ENCODE assay signal across 8 cellular contexts in the genomic region with DNA sequence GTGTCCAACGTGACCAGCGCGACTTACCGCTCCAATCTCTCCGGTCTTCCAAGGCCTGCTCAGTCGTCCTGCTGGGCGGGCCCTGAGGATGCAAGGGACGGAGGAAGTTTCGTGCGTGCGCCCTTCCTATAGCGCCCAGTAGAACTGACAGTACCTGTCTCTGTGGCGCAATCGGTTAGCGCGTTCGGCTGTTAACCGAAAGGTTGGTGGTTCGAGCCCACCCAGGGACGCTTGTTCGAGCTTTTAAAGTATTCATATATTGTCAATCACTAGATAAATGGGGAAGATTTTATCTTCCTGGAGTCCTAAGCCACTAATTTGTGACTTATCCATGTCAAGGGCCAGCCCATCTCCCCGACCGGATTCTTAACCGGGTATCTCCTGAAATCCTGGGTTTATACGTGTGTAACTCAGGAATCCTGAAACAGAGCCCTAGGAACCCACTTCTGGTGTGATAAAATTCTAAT. TPM values are rescaled to one million over a fixed set of nuclear protein-coding genes. Genes with fewer than 3 reads are reported as not detected.
DNase-seq lines count a peak whose midpoint lies in the region; ATAC-seq and TF ChIP-seq lines count a peak whose summit lies in the region.
"Not testable (repeated sequence)": the region's sequence is repeated elsewhere in the genome, so short reads cannot be mapped to it uniquely, and the experiment has no call there.

No MANE protein-coding gene starts in this region.

- POLR2A ChIA-PET in AG04449 (lab: Yijun Ruan, JAX); PC-3 (lab: Charles Lee; ENCODE audit: unreplicated experiment): not testable (repeated sequence)

- not testable (repeated sequence) for H4K20me1 ChIP-seq in PC-3 (ENCODE audit: low read length)

- ATAC-seq in PC-3: not testable (repeated sequence)

- H3K4me1 ChIP-seq in PC-3 (ENCODE audit: insufficient read depth, low read length): not testable (repeated sequence)

- H3K79me2 ChIP-seq in PC-3 (ENCODE audit: low read length): not testable (repeated sequence)

- peak overlapping the region; percentile 60; the same call in 1 of the 2 replicates for H3K4me2 ChIP-seq in PC-3 (ENCODE audit: low read length)

- in situ Hi-C loops in astrocyte of the cerebellum (cut with HindIII; ENCODE audit: low sequenced_read_pairs): not testable (repeated sequence)

- peak; percentile 29 for DNase-seq in AG04449 (ENCODE audit: low read depth, low spot score)
- peak; percentile 73 for DNase-seq in HK-2 (ENCODE audit: unreplicated experiment)
- DNase-seq in PC-3: peak; percentile 83
- DNase-seq in activated CD4-positive, alpha-beta T cell treated with anti-CD3 and anti-CD28 coated beads, Interleukin-2, amount 50 U/mL, for 48 hours: peak; percentile 79 to 82
- DNase-seq in astrocyte of the cerebellum (ENCODE audit: low read depth): not testable (repeated sequence)
- peak; percentile 60 to 82 for DNase-seq in foreskin fibroblast
- DNase-seq in myocyte (ENCODE audit: low read depth): peak; percentile 46
- DNase-seq in stimulated activated CD4-positive, alpha-beta T cell treated with anti-CD3 and anti-CD28 coated beads, Interleukin-4, amount 100 ng/mL, for 1 hour: peak; percentile 75

- H3K9ac ChIP-seq in PC-3 (ENCODE audit: low read length): not testable (repeated sequence)

- intact Hi-C loops in PC-3 (cut with micrococcal nuclease): loop anchor here (10.0 kb wide), 1 partner anchor 154 kb away; no protein-coding TSS in a partner anchor

- CTCF ChIA-PET in AG04449 (lab: Yijun Ruan, JAX); PC-3 (lab: Charles Lee): not testable (repeated sequence)

- TF ChIP-seq CTCF in AG04449 (IDR thresholded peaks at IDR 0.05; ENCODE audit: insufficient read depth, low read length, missing control alignments); PC-3 (conservative IDR thresholded peaks at IDR 0.05; ENCODE audit: low read depth, low read length); astrocyte of the cerebellum (IDR thresholded peaks at IDR 0.05; ENCODE audit: low read depth, low read length, missing control alignments); foreskin fibroblast (IDR thresholded peaks at IDR 0.05; ENCODE audit: low read depth, low read length): not testable (repeated sequence)

- not testable (repeated sequence) for H3K27ac ChIP-seq in PC-3 (ENCODE audit: low read length)

- H3K27me3 ChIP-seq in PC-3 (ENCODE audit: low read length): not testable (repeated sequence)

- not testable (repeated sequence) for H3K4me3 ChIP-seq in AG04449 (ENCODE audit: low read depth, low read length)
- H3K4me3 ChIP-seq in PC-3 (ENCODE audit: low read length): peak overlapping the region; percentile 52; the same call in 1 of the 2 replicates
- peak overlapping the region; percentile 16 for H3K4me3 ChIP-seq in astrocyte of the cerebellum (ENCODE audit: low read depth, low read length)
- peak overlapping the region; percentile 8 to 38 for H3K4me3 ChIP-seq in foreskin fibroblast (ENCODE audit: low read depth in 1 of 2, low read length in 2 of 2)

- H3K9me3 ChIP-seq in PC-3 (ENCODE audit: low read length): not testable (repeated sequence)

- not testable (repeated sequence) for BruUV-seq in PC-3 (replicated peaks; lab: Mats Ljungman, UMichigan)

- H2AFZ ChIP-seq in PC-3 (ENCODE audit: low read length): not testable (repeated sequence)

- not testable (repeated sequence) for H3K9me2 ChIP-seq in PC-3 (replicated peaks; ENCODE audit: low read length)

- not testable (repeated sequence) for H3F3A ChIP-seq in PC-3 (ENCODE audit: low read length, unreplicated experiment)

- not testable (repeated sequence) for H3K36me3 ChIP-seq in PC-3 (ENCODE audit: low read depth, low read length)

RNA-seq across cellular contexts. Expression of gene PPIAL4G, which starts 46.0 kb away (rescaled TPM):
- total RNA-seq in PC-3 (2014; rRNA removed): not detected in 2 replicates
- 0.03 TPM in 1 of 2 replicates, not detected in the other for total RNA-seq in myocyte
- polyA plus RNA-seq in myocyte (2012): 0.03 TPM
